Comparison of ENCODE assay signal across 9 cellular contexts in the genomic region with DNA sequence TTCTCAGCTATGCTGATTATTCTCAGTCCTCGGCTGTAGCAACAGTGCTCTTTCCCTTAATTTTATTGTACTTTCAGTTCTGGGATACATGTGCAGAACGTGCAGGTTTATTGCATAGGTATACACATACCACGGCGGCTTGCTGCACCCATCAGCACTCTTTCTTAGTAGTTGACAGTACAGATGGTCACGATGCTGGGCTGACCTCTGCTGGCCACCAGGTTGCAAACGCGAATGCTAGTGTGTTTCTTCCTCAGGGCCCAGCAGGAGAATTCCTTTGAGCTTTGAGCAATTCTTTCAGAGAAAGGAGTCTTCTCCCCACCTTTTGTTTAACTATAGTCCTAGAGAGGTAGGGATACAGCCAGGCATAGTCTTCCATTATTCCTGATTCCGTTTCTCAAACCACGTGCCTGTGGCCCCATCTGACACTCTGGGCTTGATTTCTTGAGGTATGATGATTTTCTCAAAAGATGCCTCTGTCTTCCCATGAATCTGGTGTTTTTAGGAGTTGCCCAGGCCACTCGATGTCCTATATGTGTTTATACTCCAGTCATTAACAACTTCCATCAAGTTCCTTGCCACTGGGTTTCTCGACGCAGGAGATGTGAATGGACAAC. TPM values are rescaled to one million over a fixed set of nuclear protein-coding genes. Genes with fewer than 3 reads are reported as not detected.
DNase-seq lines count a peak whose midpoint lies in the region; FAIRE-seq and TF ChIP-seq lines count a peak whose summit lies in the region.
"Had no signal": no experiment of that assay in that cellular context is flagged by ENCODE, and none has a peak within 500 bp of the region (broad histone marks: within the 10 kb centered on the region; RNA-seq: fewer than 3 reads in every experiment).

No MANE protein-coding gene starts in this region.

- H3K4me1 Mint-ChIP-seq in activated T-helper 2 cell treated with anti-CD3 and anti-CD28 coated beads, Interferon-gamma antibody, Interleukin-2, Interleukin-4, amounts not matched to agents 10 μg/mL and 5 μg/mL and 100 μg/mL, durations not matched to agents 14 hours and 24 hours and 36 hours (ENCODE audit: low read depth), result no peaks in the 10 kb centered on the region

- no peaks in the 10 kb centered on the region for H3K27me3 ChIP-seq in cardiac muscle cell

- FAIRE-seq in RCC 7860 (lab: Jason Lieb, UNC) (no peak), GM19239 (lab: Jason Lieb, UNC) (no peak)

- no peaks in the 10 kb centered on the region for H3K36me3 ChIP-seq in cardiac muscle cell

- H3K27ac Mint-ChIP-seq in activated T-helper 2 cell treated with anti-CD3 and anti-CD28 coated beads, Interferon-gamma antibody, Interleukin-2, Interleukin-4, amounts not matched to agents 10 μg/mL and 5 μg/mL and 100 μg/mL, durations not matched to agents 14 hours and 24 hours and 36 hours, result no peak overlapping the region

- peaks cover 4% of the 10 kb centered on the region for H3K4me1 ChIP-seq in cardiac muscle cell (ENCODE audit: low read depth)

- TF ChIP-seq CTCF in 22Rv1 (IDR thresholded peaks at IDR 0.05), result peak; percentile 82
- TF ChIP-seq CTCF in cardiac muscle cell (IDR thresholded peaks at IDR 0.05; ENCODE audit: low read depth, low read length), result peak; percentile 29
- TF ChIP-seq CTCF in retinal pigment epithelial cell (conservative IDR thresholded peaks at IDR 0.05; ENCODE audit: low read depth, low read length), result peak; percentile 71

- peak; percentile 80 for DNase-seq in H4 (ENCODE audit: low spot score)
- peak; percentile 38 for DNase-seq in RCC 7860 (ENCODE audit: low spot score)
- peak; percentile 21 to 82 for DNase-seq in cardiac muscle cell (ENCODE audit: low read depth in 1 of 2, low spot score in 1 of 2)
- DNase-seq in retinal pigment epithelial cell (ENCODE audit: low read depth), result no peak
- no peak for DNase-seq in activated T-helper 2 cell treated with anti-CD3 and anti-CD28 coated beads, Interferon-gamma antibody, Interleukin-2, Interleukin-4, amounts not matched to agents 10 μg/mL and 5 μg/mL and 100 μg/mL, durations not matched to agents 14 hours and 24 hours and 36 hours (ENCODE audit: low spot score)
- DNase-seq in GM19239 (ENCODE audit: insufficient read length, low spot score), result no peak
- DNase-seq in cortex of kidney (lab: John Stamatoyannopoulos, UW), result no peak

- no peak overlapping the region for H3K4me3 Mint-ChIP-seq in activated T-helper 2 cell treated with anti-CD3 and anti-CD28 coated beads, Interferon-gamma antibody, Interleukin-2, Interleukin-4, amounts not matched to agents 10 μg/mL and 5 μg/mL and 100 μg/mL, durations not matched to agents 14 hours and 24 hours and 36 hours (ENCODE audit: low read depth)

- intact Hi-C loops in activated T-helper 2 cell treated with anti-CD3 and anti-CD28 coated beads, Interferon-gamma antibody, Interleukin-2, Interleukin-4, amounts not matched to agents 10 μg/mL and 5 μg/mL and 100 μg/mL, durations not matched to agents 14 hours and 24 hours and 36 hours (cut with micrococcal nuclease), result loop anchor here (10.0 kb wide), 1 partner anchor 581 kb away; no protein-coding TSS in a partner anchor

- H3K4me3 ChIP-seq in cardiac muscle cell, result no peak overlapping the region
- H3K4me3 ChIP-seq in retinal pigment epithelial cell (ENCODE audit: low read length), result no peak overlapping the region
- H3K4me3 ChIP-seq: skin epidermis had no signal

- H3K9me3 Mint-ChIP-seq in activated T-helper 2 cell treated with anti-CD3 and anti-CD28 coated beads, Interferon-gamma antibody, Interleukin-2, Interleukin-4, amounts not matched to agents 10 μg/mL and 5 μg/mL and 100 μg/mL, durations not matched to agents 14 hours and 24 hours and 36 hours, result no peaks in the 10 kb centered on the region

- H3K9me3 ChIP-seq in cardiac muscle cell (ENCODE audit: low read depth), result no peaks in the 10 kb centered on the region

- H3K36me3 Mint-ChIP-seq in activated T-helper 2 cell treated with anti-CD3 and anti-CD28 coated beads, Interferon-gamma antibody, Interleukin-2, Interleukin-4, amounts not matched to agents 10 μg/mL and 5 μg/mL and 100 μg/mL, durations not matched to agents 14 hours and 24 hours and 36 hours (ENCODE audit: low read depth), result no peaks in the 10 kb centered on the region

- H3K27ac ChIP-seq in 22Rv1, result no peak overlapping the region
- no peak overlapping the region for H3K27ac ChIP-seq in cardiac muscle cell
- H3K27ac ChIP-seq: skin epidermis had no signal

- no peaks in the 10 kb centered on the region for H3K27me3 Mint-ChIP-seq in activated T-helper 2 cell treated with anti-CD3 and anti-CD28 coated beads, Interferon-gamma antibody, Interleukin-2, Interleukin-4, amounts not matched to agents 10 μg/mL and 5 μg/mL and 100 μg/mL, durations not matched to agents 14 hours and 24 hours and 36 hours (ENCODE audit: low read depth)

RNA-seq across cellular contexts. Expression of a gene that starts 48.9 kb away (rescaled TPM):
- 0.06 TPM in 1 of 2 replicates, not detected in the other for total RNA-seq in H4 (2014; rRNA removed; shearing (Covaris generic))
- not detected in 2 replicates for total RNA-seq in cardiac muscle cell
- polyA plus RNA-seq in cardiac muscle cell, result 0.06 TPM in 1 of 2 replicates, not detected in the other
- not detected in 2 replicates for total RNA-seq in activated T-helper 2 cell treated with anti-CD3 and anti-CD28 coated beads, Interferon-gamma antibody, Interleukin-2, Interleukin-4, amounts not matched to agents 10 μg/mL and 5 μg/mL and 100 μg/mL, durations not matched to agents 14 hours and 24 hours and 36 hours

Comparison
In these comparisons a context has a peak if more than half of its experiments do, and no peak if none do; other contexts are left out.
1. CTCF ChIP-seq: peak in every context shown above with its lines; median percentile 82 in 22Rv1; 71 in retinal pigment epithelial cell; 29 in cardiac muscle cell.
2. DNase-seq: peak in H4 (single experiment), RCC 7860 (single experiment) and cardiac muscle cell (2 of 2); none in retinal pigment epithelial cell (single experiment), activated T-helper 2 cell treated with anti-CD3 and anti-CD28 coated beads, Interferon-gamma antibody, Interleukin-2, Interleukin-4, amounts not matched to agents 10 μg/mL and 5 μg/mL and 100 μg/mL, durations not matched to agents 14 hours and 24 hours and 36 hours (single experiment), GM19239 (single experiment) and cortex of kidney (single experiment).